In the genomic region with DNA sequence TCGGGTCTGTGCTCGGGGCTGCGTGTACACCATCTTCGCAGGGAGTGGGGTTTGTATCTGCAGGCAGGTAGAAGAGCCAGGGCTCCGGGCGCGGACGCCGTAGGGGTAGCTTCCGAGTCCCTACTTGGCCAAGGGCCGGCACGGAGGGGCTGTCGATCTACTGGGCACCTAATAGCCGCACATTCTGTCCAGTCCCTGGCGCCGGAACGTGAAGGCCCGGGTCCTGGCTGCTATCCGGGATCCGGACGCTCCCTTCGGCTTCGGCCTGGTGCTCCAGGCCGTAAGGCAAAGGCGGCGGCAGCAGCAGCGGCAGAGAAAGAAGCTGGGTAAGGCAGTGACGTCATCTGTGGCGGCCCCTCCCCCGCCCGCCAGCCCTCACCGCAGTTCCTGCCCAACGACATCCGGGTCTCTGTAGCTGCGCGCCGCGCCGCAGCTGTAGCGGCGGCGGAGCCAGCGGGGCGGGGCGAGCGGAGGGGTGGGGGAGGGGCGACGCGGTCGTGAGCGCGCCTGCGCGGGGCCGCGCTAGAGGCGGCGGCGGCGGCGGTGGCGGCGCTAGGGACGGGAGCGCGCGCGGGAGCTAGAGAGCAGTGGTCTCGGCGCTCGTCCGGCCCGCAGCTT, we compare ENCODE assay signal across 8 cellular contexts. TPM values are rescaled to one million over a fixed set of nuclear protein-coding genes. Genes with fewer than 3 reads are reported as not detected.
DNase-seq lines count a peak whose midpoint lies in the region; ATAC-seq and TF ChIP-seq lines count a peak whose summit lies in the region.

A gene (plus strand): TSS at position 525 of the 618 bp plus-strand sequence. CDS start 33,483 bp downstream, outside the sequence.

- H3K9me3 ChIP-seq in left ventricle myocardium inferior (replicated peaks) (no peaks in the 10 kb centered on the region), upper lobe of right lung (no peaks in the 10 kb centered on the region)

- peak within 1 kb of the TSS; percentile 99 for H3K27ac Mint-ChIP-seq in T-helper 1 cell treated with Interleukin-12 subunit alpha and Interleukin-12 subunit beta and Interleukin-4 antibody, amounts not matched to agents 30 μg/mL and 1 μg/mL, for 36 hours
- peak within 1 kb of the TSS; percentile 99 for H3K27ac Mint-ChIP-seq in progenitor cell of endocrine pancreas

- peaks cover 53% of the 10 kb centered on the region for H3K4me1 ChIP-seq in left ventricle myocardium inferior
- H3K4me1 ChIP-seq in upper lobe of right lung, result peaks cover 34% of the 10 kb centered on the region

- TF ChIP-seq CTCF in left ventricle myocardium inferior (IDR thresholded peaks at IDR 0.05; ENCODE audit: borderline replicate concordance), result no peak
- TF ChIP-seq CTCF in progenitor cell of endocrine pancreas (IDR thresholded peaks at IDR 0.05; ENCODE audit: unreplicated experiment), result no peak
- TF ChIP-seq CTCF in upper lobe of right lung (IDR thresholded peaks at IDR 0.05), result no peak

- intact Hi-C loops in left ventricle myocardium inferior (cut with micrococcal nuclease) (no loop called here), upper lobe of right lung (cut with DNase I) (no loop called here)

- H3K27me3 ChIP-seq in left ventricle myocardium inferior (ENCODE audit: low read depth), result no peaks in the 10 kb centered on the region
- H3K27me3 ChIP-seq in upper lobe of right lung, result no peaks in the 10 kb centered on the region

- H3K4me1 Mint-ChIP-seq in T-helper 1 cell treated with Interleukin-12 subunit alpha and Interleukin-12 subunit beta and Interleukin-4 antibody, amounts not matched to agents 30 μg/mL and 1 μg/mL, for 36 hours (ENCODE audit: low read depth), result peaks cover 40% of the 10 kb centered on the region
- H3K4me1 Mint-ChIP-seq in progenitor cell of endocrine pancreas (ENCODE audit: low read depth), result peaks cover 32% of the 10 kb centered on the region

- peak within 1 kb of the TSS; percentile 90 for H3K4me3 Mint-ChIP-seq in T-helper 1 cell treated with Interleukin-12 subunit alpha and Interleukin-12 subunit beta and Interleukin-4 antibody, amounts not matched to agents 30 μg/mL and 1 μg/mL, for 36 hours
- peak within 1 kb of the TSS; percentile 87 for H3K4me3 Mint-ChIP-seq in progenitor cell of endocrine pancreas (ENCODE audit: low read depth)

- peaks cover 6% of the 10 kb centered on the region for H3K36me3 Mint-ChIP-seq in T-helper 1 cell treated with Interleukin-12 subunit alpha and Interleukin-12 subunit beta and Interleukin-4 antibody, amounts not matched to agents 30 μg/mL and 1 μg/mL, for 36 hours (ENCODE audit: low read depth)
- no peaks in the 10 kb centered on the region for H3K36me3 Mint-ChIP-seq in progenitor cell of endocrine pancreas (ENCODE audit: insufficient read depth)

- ATAC-seq in HG02884 (IDR thresholded peaks at IDR 0.05; ENCODE audit: unreplicated experiment), result peak; percentile 50
- peak; percentile 96 for ATAC-seq in upper lobe of right lung

- no peaks in the 10 kb centered on the region for H3K36me3 ChIP-seq in left ventricle myocardium inferior
- H3K36me3 ChIP-seq in upper lobe of right lung, result no peaks in the 10 kb centered on the region

- TF ChIP-seq POLR2A in GM15510 (IDR thresholded peaks at IDR 0.05; ENCODE audit: borderline replicate concordance, extremely low read depth, insufficient read length), result peak; percentile 92

- no peaks in the 10 kb centered on the region for H3K27me3 Mint-ChIP-seq in T-helper 1 cell treated with Interleukin-12 subunit alpha and Interleukin-12 subunit beta and Interleukin-4 antibody, amounts not matched to agents 30 μg/mL and 1 μg/mL, for 36 hours (ENCODE audit: low read depth)
- no peaks in the 10 kb centered on the region for H3K27me3 Mint-ChIP-seq in progenitor cell of endocrine pancreas

- no peaks in the 10 kb centered on the region for H3K9me3 Mint-ChIP-seq in T-helper 1 cell treated with Interleukin-12 subunit alpha and Interleukin-12 subunit beta and Interleukin-4 antibody, amounts not matched to agents 30 μg/mL and 1 μg/mL, for 36 hours
- no peaks in the 10 kb centered on the region for H3K9me3 Mint-ChIP-seq in progenitor cell of endocrine pancreas (ENCODE audit: low read depth)

- DNase-seq in NCI-H1694 treated with DMSO at 0.1 percent for 48 hours (lab: John Stamatoyannopoulos, UW) (peak; percentile 95), amniotic stem cell (lab: John Stamatoyannopoulos, UW) (peak; percentile 74), left ventricle myocardium inferior (peak; percentile 97), progenitor cell of endocrine pancreas (ENCODE audit: low spot score, unreplicated experiment) (peak; percentile 91), upper lobe of right lung (peak; percentile 98)

- H3K27ac ChIP-seq in left ventricle myocardium inferior (replicated peaks) (peak within 1 kb of the TSS; percentile 99), upper lobe of right lung (peak within 1 kb of the TSS; percentile 97)

- H3K4me3 ChIP-seq in left ventricle myocardium inferior (peak within 1 kb of the TSS; percentile 90), upper lobe of right lung (peak within 1 kb of the TSS; percentile 65)

RNA-seq across cellular contexts. Expression of the gene that starts here (rescaled TPM):
- 98.8 TPM for total RNA-seq in left ventricle myocardium inferior
- total RNA-seq in progenitor cell of endocrine pancreas, result 43.1 and 46.3 TPM in 2 replicates
- 50.2 TPM for total RNA-seq in upper lobe of right lung

Comparison
In these comparisons a context has a peak if more than half of its experiments do, and no peak if none do; other contexts are left out.
1. Peak in every context shown above with its lines: DNase-seq, ATAC-seq, H3K4me3 ChIP-seq and H3K27ac ChIP-seq.